Comparison of ENCODE assay signal across 29 cellular contexts in the genomic region with DNA sequence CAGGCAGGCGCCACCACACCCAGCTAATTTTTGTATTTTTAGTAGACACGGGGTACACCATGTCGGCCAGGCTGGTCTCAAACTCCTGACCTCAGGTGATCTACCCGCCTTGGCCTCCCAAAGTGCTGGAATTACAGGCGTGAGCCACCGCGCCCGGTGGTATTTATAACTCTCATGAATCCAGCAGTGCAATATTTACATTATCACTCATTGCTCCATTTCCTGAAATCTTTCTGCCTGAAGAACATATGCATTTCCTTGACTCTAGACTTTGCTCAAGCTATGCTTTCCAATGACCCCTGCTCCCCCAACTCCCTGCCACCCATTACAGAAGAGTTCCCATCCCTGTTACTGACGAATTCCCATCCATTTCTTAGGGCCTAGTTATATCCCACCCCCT.
"Had no signal": no experiment of that assay in that cellular context is flagged by ENCODE, and none has a peak within 500 bp of the region (broad histone marks: within the 10 kb centered on the region; RNA-seq: fewer than 3 reads in every experiment).

No MANE protein-coding gene starts in this region.

- H3K4me3 ChIP-seq: gastrocnemius medialis, hepatocyte, pancreas, prostate gland, skin epidermis, suprapubic skin, tibial artery, upper lobe of right lung had no signal

- H2AFZ ChIP-seq: hepatocyte had no signal

- H3K79me2 ChIP-seq: hepatocyte had no signal

- ATAC-seq: gastrocnemius medialis; left ventricle myocardium superior; naive thymus-derived CD4-positive, alpha-beta T cell; pancreas; sciatic nerve; stimulated activated memory B cell treated with anti-CD40 and anti-IgM and Interleukin-4, amounts not matched to agents 10 μg/mL and 1 μg/mL and 100 μg/mL, for 72 hours; upper lobe of right lung had no signal

- H3K4me2 ChIP-seq: hepatocyte had no signal

- H3K4me1 Mint-ChIP-seq: activated B cell treated with CpG ODN at 0.5 μM for 24 hours; mesothelial cell of epicardium; naive thymus-derived CD4-positive, alpha-beta T cell; neural crest cell; stimulated activated memory B cell treated with anti-CD40 and anti-IgM and Interleukin-4, amounts not matched to agents 10 μg/mL and 1 μg/mL and 100 μg/mL, for 72 hours had no signal

- H3K27ac Mint-ChIP-seq: activated B cell treated with CpG ODN at 0.5 μM for 24 hours; activated T-cell treated with anti-CD3 and anti-CD28 coated beads, Interleukin-2, amount 50 U/mL, for 24 hours; mesothelial cell of epicardium had no signal

- DNase-seq: activated B cell treated with CpG ODN at 0.5 μM for 24 hours; activated CD4-positive, alpha-beta T cell treated with anti-CD3 and anti-CD28 coated beads, Interleukin-2, amount 50 U/mL, for 4 hours; activated CD8-positive, alpha-beta memory T cell treated with anti-CD3 and anti-CD28 coated beads, Interleukin-2, amount 50 U/mL, for 4 hours; activated gamma-delta T cell treated with Interleukin-2 at 50 U/mL for 16 hours; activated naive CD4-positive, alpha-beta T cell treated with anti-CD3 and anti-CD28 coated beads, Interleukin-2, amount 50 U/mL, for 16 hours; activated T-cell treated with anti-CD3 and anti-CD28 coated beads, Interleukin-2, amount 50 U/mL, for 24 hours; amniotic stem cell; brain microvascular endothelial cell; cortex of kidney; gastrocnemius medialis; glutamatergic neuron; islet precursor cell; left ventricle myocardium superior; naive thymus-derived CD4-positive, alpha-beta T cell; nucleus accumbens; pancreas; retina; stimulated activated CD4-positive, alpha-beta T cell treated with anti-CD3 and anti-CD28 coated beads, Interleukin-4, amount 100 ng/mL, for 24 hours; T-helper 2 cell; tibial artery; upper lobe of right lung had no signal

- H3K9me3 ChIP-seq: gastrocnemius medialis, pancreas, prostate gland, suprapubic skin, tibial artery, upper lobe of right lung had no signal

- H3K4me3 Mint-ChIP-seq: activated B cell treated with CpG ODN at 0.5 μM for 24 hours; activated T-cell treated with anti-CD3 and anti-CD28 coated beads, Interleukin-2, amount 50 U/mL, for 24 hours; mesothelial cell of epicardium; naive thymus-derived CD4-positive, alpha-beta T cell; neural crest cell; stimulated activated memory B cell treated with anti-CD40 and anti-IgM and Interleukin-4, amounts not matched to agents 10 μg/mL and 1 μg/mL and 100 μg/mL, for 72 hours had no signal

- H3K27ac ChIP-seq: brain microvascular endothelial cell, gastrocnemius medialis, hepatocyte, pancreas, prostate gland, skin epidermis, suprapubic skin, tibial artery, upper lobe of right lung had no signal

- H3K9me3 Mint-ChIP-seq: activated B cell treated with CpG ODN at 0.5 μM for 24 hours; activated T-cell treated with anti-CD3 and anti-CD28 coated beads, Interleukin-2, amount 50 U/mL, for 24 hours; mesothelial cell of epicardium; naive thymus-derived CD4-positive, alpha-beta T cell; neural crest cell; stimulated activated memory B cell treated with anti-CD40 and anti-IgM and Interleukin-4, amounts not matched to agents 10 μg/mL and 1 μg/mL and 100 μg/mL, for 72 hours had no signal

- H3K27me3 Mint-ChIP-seq: activated B cell treated with CpG ODN at 0.5 μM for 24 hours; activated T-cell treated with anti-CD3 and anti-CD28 coated beads, Interleukin-2, amount 50 U/mL, for 24 hours; naive thymus-derived CD4-positive, alpha-beta T cell; stimulated activated memory B cell treated with anti-CD40 and anti-IgM and Interleukin-4, amounts not matched to agents 10 μg/mL and 1 μg/mL and 100 μg/mL, for 72 hours had no signal

- H3K4me1 ChIP-seq: gastrocnemius medialis, pancreas, prostate gland, suprapubic skin, tibial artery, upper lobe of right lung had no signal
